Comparison of ENCODE assay signal across 1 cellular context in genomic region chr2:63740943-63741342, GRCh38.
TF ChIP-seq lines count a peak whose summit lies in the region.

No MANE protein-coding gene starts in this region.

TF ChIP-seq in HepG2, 621 proteins besides CTCF, POLR2A, EP300 and RAD21 (continued from another document):
- no peak for TF ChIP-seq ZNF598 (CRISPR knock-in tag; IDR thresholded peaks at IDR 0.05; ENCODE audit: borderline replicate concordance)
- TF ChIP-seq ELF3 (CRISPR knock-in tag; IDR thresholded peaks at IDR 0.05) = peak; percentile 47; the same call in 1 of the 2 replicates
- peak; percentile 33; the same call in 1 of the 2 replicates for TF ChIP-seq FOXJ3 (CRISPR knock-in tag; IDR thresholded peaks at IDR 0.05; ENCODE audit: borderline replicate concordance)
- TF ChIP-seq HDAC2 (CRISPR knock-in tag; IDR thresholded peaks at IDR 0.05) = peak; percentile 30; the same call in 1 of the 2 replicates
- no peak for TF ChIP-seq MEIS1 (CRISPR knock-in tag; IDR thresholded peaks at IDR 0.05; ENCODE audit: borderline replicate concordance)
- TF ChIP-seq, protein P1, sequence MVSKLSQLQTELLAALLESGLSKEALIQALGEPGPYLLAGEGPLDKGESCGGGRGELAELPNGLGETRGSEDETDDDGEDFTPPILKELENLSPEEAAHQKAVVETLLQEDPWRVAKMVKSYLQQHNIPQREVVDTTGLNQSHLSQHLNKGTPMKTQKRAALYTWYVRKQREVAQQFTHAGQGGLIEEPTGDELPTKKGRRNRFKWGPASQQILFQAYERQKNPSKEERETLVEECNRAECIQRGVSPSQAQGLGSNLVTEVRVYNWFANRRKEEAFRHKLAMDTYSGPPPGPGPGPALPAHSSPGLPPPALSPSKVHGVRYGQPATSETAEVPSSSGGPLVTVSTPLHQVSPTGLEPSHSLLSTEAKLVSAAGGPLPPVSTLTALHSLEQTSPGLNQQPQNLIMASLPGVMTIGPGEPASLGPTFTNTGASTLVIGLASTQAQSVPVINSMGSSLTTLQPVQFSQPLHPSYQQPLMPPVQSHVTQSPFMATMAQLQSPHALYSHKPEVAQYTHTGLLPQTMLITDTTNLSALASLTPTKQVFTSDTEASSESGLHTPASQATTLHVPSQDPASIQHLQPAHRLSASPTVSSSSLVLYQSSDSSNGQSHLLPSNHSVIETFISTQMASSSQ (IDR thresholded peaks at IDR 0.05; ENCODE audit: low read depth) = no peak
- TF ChIP-seq, protein P1 (CRISPR knock-in tag; IDR thresholded peaks at IDR 0.05; ENCODE audit: borderline replicate concordance) = peak; percentile 49; the same call in 1 of the 2 replicates
- 0 out of 2 replicates have a peak, but pooled peaks have one; percentile 20 for TF ChIP-seq NFIC (IDR thresholded peaks at IDR 0.05; ENCODE audit: low read length)
- TF ChIP-seq SNAI1 (CRISPR knock-in tag; IDR thresholded peaks at IDR 0.05; ENCODE audit: borderline replicate concordance) = no peak
- TF ChIP-seq, protein P2, sequence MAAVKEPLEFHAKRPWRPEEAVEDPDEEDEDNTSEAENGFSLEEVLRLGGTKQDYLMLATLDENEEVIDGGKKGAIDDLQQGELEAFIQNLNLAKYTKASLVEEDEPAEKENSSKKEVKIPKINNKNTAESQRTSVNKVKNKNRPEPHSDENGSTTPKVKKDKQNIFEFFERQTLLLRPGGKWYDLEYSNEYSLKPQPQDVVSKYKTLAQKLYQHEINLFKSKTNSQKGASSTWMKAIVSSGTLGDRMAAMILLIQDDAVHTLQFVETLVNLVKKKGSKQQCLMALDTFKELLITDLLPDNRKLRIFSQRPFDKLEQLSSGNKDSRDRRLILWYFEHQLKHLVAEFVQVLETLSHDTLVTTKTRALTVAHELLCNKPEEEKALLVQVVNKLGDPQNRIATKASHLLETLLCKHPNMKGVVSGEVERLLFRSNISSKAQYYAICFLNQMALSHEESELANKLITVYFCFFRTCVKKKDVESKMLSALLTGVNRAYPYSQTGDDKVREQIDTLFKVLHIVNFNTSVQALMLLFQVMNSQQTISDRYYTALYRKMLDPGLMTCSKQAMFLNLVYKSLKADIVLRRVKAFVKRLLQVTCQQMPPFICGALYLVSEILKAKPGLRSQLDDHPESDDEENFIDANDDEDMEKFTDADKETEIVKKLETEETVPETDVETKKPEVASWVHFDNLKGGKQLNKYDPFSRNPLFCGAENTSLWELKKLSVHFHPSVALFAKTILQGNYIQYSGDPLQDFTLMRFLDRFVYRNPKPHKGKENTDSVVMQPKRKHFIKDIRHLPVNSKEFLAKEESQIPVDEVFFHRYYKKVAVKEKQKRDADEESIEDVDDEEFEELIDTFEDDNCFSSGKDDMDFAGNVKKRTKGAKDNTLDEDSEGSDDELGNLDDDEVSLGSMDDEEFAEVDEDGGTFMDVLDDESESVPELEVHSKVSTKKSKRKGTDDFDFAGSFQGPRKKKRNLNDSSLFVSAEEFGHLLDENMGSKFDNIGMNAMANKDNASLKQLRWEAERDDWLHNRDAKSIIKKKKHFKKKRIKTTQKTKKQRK (IDR thresholded peaks at IDR 0.05; ENCODE audit: low read length) = no peak
- no peak for TF ChIP-seq MYC (CRISPR knock-in tag; IDR thresholded peaks at IDR 0.05; ENCODE audit: borderline replicate concordance)
- TF ChIP-seq ZNF629 (CRISPR knock-in tag; conservative IDR thresholded peaks at IDR 0.05) = no peak
- TF ChIP-seq CEBPG (CRISPR knock-in tag; IDR thresholded peaks at IDR 0.05) = peak; percentile 91
- TF ChIP-seq HIVEP1 (CRISPR knock-in tag; IDR thresholded peaks at IDR 0.05) = no peak
- TF ChIP-seq ZNF282 (IDR thresholded peaks at IDR 0.05; ENCODE audit: partially characterized antibody) = no peak
- no peak for TF ChIP-seq ZNF34 (CRISPR knock-in tag; IDR thresholded peaks at IDR 0.05; ENCODE audit: borderline replicate concordance)
- no peak for TF ChIP-seq CBX1 (IDR thresholded peaks at IDR 0.05; ENCODE audit: low read depth)
- TF ChIP-seq GMEB2 (CRISPR knock-in tag; IDR thresholded peaks at IDR 0.05; ENCODE audit: low read depth) = no peak
- TF ChIP-seq SAP130 (CRISPR knock-in tag; IDR thresholded peaks at IDR 0.05; ENCODE audit: low read depth) = 0 out of 2 replicates have a peak, but pooled peaks have one; percentile 8
- TF ChIP-seq ZBTB34 (CRISPR knock-in tag; IDR thresholded peaks at IDR 0.05) = no peak
- peak; percentile 48 for TF ChIP-seq TEAD3 (CRISPR knock-in tag; optimal IDR thresholded peaks at IDR 0.05; ENCODE audit: borderline replicate concordance)
- TF ChIP-seq NFIB (CRISPR knock-in tag; IDR thresholded peaks at IDR 0.05; ENCODE audit: borderline replicate concordance) = no peak
- TF ChIP-seq ZSCAN5A (CRISPR knock-in tag; IDR thresholded peaks at IDR 0.05; ENCODE audit: borderline replicate concordance) = no peak
- TF ChIP-seq SOX6 (IDR thresholded peaks at IDR 0.05) = no peak
- TF ChIP-seq SOX6 (CRISPR knock-in tag; IDR thresholded peaks at IDR 0.05) = peak; percentile 64
- peak; percentile 88 for TF ChIP-seq SIX4 (CRISPR knock-in tag; IDR thresholded peaks at IDR 0.05)
- no peak for TF ChIP-seq JARID2 (CRISPR knock-in tag; IDR thresholded peaks at IDR 0.05; ENCODE audit: insufficient replicate concordance)
- TF ChIP-seq STAT5B (CRISPR knock-in tag; IDR thresholded peaks at IDR 0.05) = no peak
- TF ChIP-seq ZNF589 (CRISPR knock-in tag; conservative IDR thresholded peaks at IDR 0.05) = no peak
- TF ChIP-seq ZNF7 (CRISPR knock-in tag; IDR thresholded peaks at IDR 0.05) = no peak
- TF ChIP-seq CEBPB (IDR thresholded peaks at IDR 0.05; ENCODE audit: borderline replicate concordance, low read depth, low read length) = peak; percentile 96
- TF ChIP-seq THRA (CRISPR knock-in tag; IDR thresholded peaks at IDR 0.05; ENCODE audit: borderline replicate concordance) = peak; percentile 38; the same call in 1 of the 2 replicates
- TF ChIP-seq KLF11 (CRISPR knock-in tag; IDR thresholded peaks at IDR 0.05) = no peak
- no peak for TF ChIP-seq ZNF431 (CRISPR knock-in tag; IDR thresholded peaks at IDR 0.05; ENCODE audit: borderline replicate concordance, low read depth)
- TF ChIP-seq ZNF143 (CRISPR knock-in tag; IDR thresholded peaks at IDR 0.05) = no peak
- TF ChIP-seq, protein P3, sequence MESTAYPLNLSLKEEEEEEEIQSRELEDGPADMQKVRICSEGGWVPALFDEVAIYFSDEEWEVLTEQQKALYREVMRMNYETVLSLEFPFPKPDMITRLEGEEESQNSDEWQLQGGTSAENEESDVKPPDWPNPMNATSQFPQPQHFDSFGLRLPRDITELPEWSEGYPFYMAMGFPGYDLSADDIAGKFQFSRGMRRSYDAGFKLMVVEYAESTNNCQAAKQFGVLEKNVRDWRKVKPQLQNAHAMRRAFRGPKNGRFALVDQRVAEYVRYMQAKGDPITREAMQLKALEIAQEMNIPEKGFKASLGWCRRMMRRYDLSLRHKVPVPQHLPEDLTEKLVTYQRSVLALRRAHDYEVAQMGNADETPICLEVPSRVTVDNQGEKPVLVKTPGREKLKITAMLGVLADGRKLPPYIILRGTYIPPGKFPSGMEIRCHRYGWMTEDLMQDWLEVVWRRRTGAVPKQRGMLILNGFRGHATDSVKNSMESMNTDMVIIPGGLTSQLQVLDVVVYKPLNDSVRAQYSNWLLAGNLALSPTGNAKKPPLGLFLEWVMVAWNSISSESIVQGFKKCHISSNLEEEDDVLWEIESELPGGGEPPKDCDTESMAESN (CRISPR knock-in tag; conservative IDR thresholded peaks at IDR 0.05) = no peak
- TF ChIP-seq SOX5 (CRISPR knock-in tag; IDR thresholded peaks at IDR 0.05; ENCODE audit: borderline replicate concordance) = peak; percentile 47; the same call in 1 of the 2 replicates
- no peak for TF ChIP-seq FOXO1 (CRISPR knock-in tag; IDR thresholded peaks at IDR 0.05)
- no peak for TF ChIP-seq CREM (IDR thresholded peaks at IDR 0.05)
- TF ChIP-seq CREM (CRISPR knock-in tag; IDR thresholded peaks at IDR 0.05) = no peak
- TF ChIP-seq ZNF124 (CRISPR knock-in tag; IDR thresholded peaks at IDR 0.05) = no peak
